ENCODE assay signal across 1 cellular context in the genomic region with DNA sequence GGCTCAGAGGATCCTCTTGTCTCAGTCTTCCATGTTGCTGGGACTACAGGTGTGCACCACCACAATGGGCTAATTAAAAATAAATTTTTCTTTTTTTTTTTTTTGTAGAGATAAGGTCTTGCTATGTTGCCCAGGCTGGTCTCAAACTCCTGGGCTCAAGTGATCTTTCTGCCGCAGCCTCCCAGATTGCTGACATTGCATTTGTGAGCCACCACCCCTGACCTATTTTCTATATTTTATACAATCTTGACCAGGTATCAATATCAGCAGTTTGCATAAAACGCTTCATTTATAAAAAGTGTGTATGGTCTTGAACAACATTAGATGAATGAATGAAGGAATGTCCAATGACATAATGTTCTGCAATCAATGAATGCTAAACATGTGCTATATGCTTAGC.
TF ChIP-seq lines count a peak whose summit lies in the region.

No MANE protein-coding gene starts in this region.

TF ChIP-seq in K562, 482 proteins besides CTCF, POLR2A, EP300 and RAD21 (continues in another document):
- TF ChIP-seq, protein P1, sequence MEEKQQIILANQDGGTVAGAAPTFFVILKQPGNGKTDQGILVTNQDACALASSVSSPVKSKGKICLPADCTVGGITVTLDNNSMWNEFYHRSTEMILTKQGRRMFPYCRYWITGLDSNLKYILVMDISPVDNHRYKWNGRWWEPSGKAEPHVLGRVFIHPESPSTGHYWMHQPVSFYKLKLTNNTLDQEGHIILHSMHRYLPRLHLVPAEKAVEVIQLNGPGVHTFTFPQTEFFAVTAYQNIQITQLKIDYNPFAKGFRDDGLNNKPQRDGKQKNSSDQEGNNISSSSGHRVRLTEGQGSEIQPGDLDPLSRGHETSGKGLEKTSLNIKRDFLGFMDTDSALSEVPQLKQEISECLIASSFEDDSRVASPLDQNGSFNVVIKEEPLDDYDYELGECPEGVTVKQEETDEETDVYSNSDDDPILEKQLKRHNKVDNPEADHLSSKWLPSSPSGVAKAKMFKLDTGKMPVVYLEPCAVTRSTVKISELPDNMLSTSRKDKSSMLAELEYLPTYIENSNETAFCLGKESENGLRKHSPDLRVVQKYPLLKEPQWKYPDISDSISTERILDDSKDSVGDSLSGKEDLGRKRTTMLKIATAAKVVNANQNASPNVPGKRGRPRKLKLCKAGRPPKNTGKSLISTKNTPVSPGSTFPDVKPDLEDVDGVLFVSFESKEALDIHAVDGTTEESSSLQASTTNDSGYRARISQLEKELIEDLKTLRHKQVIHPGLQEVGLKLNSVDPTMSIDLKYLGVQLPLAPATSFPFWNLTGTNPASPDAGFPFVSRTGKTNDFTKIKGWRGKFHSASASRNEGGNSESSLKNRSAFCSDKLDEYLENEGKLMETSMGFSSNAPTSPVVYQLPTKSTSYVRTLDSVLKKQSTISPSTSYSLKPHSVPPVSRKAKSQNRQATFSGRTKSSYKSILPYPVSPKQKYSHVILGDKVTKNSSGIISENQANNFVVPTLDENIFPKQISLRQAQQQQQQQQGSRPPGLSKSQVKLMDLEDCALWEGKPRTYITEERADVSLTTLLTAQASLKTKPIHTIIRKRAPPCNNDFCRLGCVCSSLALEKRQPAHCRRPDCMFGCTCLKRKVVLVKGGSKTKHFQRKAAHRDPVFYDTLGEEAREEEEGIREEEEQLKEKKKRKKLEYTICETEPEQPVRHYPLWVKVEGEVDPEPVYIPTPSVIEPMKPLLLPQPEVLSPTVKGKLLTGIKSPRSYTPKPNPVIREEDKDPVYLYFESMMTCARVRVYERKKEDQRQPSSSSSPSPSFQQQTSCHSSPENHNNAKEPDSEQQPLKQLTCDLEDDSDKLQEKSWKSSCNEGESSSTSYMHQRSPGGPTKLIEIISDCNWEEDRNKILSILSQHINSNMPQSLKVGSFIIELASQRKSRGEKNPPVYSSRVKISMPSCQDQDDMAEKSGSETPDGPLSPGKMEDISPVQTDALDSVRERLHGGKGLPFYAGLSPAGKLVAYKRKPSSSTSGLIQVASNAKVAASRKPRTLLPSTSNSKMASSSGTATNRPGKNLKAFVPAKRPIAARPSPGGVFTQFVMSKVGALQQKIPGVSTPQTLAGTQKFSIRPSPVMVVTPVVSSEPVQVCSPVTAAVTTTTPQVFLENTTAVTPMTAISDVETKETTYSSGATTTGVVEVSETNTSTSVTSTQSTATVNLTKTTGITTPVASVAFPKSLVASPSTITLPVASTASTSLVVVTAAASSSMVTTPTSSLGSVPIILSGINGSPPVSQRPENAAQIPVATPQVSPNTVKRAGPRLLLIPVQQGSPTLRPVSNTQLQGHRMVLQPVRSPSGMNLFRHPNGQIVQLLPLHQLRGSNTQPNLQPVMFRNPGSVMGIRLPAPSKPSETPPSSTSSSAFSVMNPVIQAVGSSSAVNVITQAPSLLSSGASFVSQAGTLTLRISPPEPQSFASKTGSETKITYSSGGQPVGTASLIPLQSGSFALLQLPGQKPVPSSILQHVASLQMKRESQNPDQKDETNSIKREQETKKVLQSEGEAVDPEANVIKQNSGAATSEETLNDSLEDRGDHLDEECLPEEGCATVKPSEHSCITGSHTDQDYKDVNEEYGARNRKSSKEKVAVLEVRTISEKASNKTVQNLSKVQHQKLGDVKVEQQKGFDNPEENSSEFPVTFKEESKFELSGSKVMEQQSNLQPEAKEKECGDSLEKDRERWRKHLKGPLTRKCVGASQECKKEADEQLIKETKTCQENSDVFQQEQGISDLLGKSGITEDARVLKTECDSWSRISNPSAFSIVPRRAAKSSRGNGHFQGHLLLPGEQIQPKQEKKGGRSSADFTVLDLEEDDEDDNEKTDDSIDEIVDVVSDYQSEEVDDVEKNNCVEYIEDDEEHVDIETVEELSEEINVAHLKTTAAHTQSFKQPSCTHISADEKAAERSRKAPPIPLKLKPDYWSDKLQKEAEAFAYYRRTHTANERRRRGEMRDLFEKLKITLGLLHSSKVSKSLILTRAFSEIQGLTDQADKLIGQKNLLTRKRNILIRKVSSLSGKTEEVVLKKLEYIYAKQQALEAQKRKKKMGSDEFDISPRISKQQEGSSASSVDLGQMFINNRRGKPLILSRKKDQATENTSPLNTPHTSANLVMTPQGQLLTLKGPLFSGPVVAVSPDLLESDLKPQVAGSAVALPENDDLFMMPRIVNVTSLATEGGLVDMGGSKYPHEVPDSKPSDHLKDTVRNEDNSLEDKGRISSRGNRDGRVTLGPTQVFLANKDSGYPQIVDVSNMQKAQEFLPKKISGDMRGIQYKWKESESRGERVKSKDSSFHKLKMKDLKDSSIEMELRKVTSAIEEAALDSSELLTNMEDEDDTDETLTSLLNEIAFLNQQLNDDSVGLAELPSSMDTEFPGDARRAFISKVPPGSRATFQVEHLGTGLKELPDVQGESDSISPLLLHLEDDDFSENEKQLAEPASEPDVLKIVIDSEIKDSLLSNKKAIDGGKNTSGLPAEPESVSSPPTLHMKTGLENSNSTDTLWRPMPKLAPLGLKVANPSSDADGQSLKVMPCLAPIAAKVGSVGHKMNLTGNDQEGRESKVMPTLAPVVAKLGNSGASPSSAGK (IDR thresholded peaks at IDR 0.05) = 0 out of 2 replicates have a peak, but pooled peaks have one; percentile 15
- TF ChIP-seq, protein P2, sequence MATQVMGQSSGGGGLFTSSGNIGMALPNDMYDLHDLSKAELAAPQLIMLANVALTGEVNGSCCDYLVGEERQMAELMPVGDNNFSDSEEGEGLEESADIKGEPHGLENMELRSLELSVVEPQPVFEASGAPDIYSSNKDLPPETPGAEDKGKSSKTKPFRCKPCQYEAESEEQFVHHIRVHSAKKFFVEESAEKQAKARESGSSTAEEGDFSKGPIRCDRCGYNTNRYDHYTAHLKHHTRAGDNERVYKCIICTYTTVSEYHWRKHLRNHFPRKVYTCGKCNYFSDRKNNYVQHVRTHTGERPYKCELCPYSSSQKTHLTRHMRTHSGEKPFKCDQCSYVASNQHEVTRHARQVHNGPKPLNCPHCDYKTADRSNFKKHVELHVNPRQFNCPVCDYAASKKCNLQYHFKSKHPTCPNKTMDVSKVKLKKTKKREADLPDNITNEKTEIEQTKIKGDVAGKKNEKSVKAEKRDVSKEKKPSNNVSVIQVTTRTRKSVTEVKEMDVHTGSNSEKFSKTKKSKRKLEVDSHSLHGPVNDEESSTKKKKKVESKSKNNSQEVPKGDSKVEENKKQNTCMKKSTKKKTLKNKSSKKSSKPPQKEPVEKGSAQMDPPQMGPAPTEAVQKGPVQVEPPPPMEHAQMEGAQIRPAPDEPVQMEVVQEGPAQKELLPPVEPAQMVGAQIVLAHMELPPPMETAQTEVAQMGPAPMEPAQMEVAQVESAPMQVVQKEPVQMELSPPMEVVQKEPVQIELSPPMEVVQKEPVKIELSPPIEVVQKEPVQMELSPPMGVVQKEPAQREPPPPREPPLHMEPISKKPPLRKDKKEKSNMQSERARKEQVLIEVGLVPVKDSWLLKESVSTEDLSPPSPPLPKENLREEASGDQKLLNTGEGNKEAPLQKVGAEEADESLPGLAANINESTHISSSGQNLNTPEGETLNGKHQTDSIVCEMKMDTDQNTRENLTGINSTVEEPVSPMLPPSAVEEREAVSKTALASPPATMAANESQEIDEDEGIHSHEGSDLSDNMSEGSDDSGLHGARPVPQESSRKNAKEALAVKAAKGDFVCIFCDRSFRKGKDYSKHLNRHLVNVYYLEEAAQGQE (CRISPR knock-in tag; IDR thresholded peaks at IDR 0.05; ENCODE audit: low read depth) = no peak
- no peak for TF ChIP-seq POLR2H (tag; IDR thresholded peaks at IDR 0.05; ENCODE audit: low read depth)
- peak; percentile 72 for TF ChIP-seq MAFK (IDR thresholded peaks at IDR 0.05; ENCODE audit: low read length)
- TF ChIP-seq, protein P3, sequence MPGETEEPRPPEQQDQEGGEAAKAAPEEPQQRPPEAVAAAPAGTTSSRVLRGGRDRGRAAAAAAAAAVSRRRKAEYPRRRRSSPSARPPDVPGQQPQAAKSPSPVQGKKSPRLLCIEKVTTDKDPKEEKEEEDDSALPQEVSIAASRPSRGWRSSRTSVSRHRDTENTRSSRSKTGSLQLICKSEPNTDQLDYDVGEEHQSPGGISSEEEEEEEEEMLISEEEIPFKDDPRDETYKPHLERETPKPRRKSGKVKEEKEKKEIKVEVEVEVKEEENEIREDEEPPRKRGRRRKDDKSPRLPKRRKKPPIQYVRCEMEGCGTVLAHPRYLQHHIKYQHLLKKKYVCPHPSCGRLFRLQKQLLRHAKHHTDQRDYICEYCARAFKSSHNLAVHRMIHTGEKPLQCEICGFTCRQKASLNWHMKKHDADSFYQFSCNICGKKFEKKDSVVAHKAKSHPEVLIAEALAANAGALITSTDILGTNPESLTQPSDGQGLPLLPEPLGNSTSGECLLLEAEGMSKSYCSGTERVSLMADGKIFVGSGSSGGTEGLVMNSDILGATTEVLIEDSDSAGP (CRISPR knock-in tag; IDR thresholded peaks at IDR 0.05) = no peak
- TF ChIP-seq C11orf30 (IDR thresholded peaks at IDR 0.05; ENCODE audit: low read depth) = peak; percentile 59; the same call in 1 of the 2 replicates
- no peak for TF ChIP-seq STAT5B (CRISPR knock-in tag; IDR thresholded peaks at IDR 0.05)
- no peak for TF ChIP-seq SMAD3 (CRISPR knock-in tag; conservative IDR thresholded peaks at IDR 0.05)
- TF ChIP-seq CSDE1 (IDR thresholded peaks at IDR 0.05) = no peak
- no peak for TF ChIP-seq MEF2A (IDR thresholded peaks at IDR 0.05; ENCODE audit: control insufficient read depth, low read depth, low read length)
- peak; percentile 73; the same call in 1 of the 2 replicates for TF ChIP-seq ZNF316 (IDR thresholded peaks at IDR 0.05)
- TF ChIP-seq ZFX (CRISPR knock-in tag; IDR thresholded peaks at IDR 0.05) = no peak
- TF ChIP-seq MAFF (IDR thresholded peaks at IDR 0.05; ENCODE audit: low read length) = peak; percentile 73
- TF ChIP-seq, protein P4, sequence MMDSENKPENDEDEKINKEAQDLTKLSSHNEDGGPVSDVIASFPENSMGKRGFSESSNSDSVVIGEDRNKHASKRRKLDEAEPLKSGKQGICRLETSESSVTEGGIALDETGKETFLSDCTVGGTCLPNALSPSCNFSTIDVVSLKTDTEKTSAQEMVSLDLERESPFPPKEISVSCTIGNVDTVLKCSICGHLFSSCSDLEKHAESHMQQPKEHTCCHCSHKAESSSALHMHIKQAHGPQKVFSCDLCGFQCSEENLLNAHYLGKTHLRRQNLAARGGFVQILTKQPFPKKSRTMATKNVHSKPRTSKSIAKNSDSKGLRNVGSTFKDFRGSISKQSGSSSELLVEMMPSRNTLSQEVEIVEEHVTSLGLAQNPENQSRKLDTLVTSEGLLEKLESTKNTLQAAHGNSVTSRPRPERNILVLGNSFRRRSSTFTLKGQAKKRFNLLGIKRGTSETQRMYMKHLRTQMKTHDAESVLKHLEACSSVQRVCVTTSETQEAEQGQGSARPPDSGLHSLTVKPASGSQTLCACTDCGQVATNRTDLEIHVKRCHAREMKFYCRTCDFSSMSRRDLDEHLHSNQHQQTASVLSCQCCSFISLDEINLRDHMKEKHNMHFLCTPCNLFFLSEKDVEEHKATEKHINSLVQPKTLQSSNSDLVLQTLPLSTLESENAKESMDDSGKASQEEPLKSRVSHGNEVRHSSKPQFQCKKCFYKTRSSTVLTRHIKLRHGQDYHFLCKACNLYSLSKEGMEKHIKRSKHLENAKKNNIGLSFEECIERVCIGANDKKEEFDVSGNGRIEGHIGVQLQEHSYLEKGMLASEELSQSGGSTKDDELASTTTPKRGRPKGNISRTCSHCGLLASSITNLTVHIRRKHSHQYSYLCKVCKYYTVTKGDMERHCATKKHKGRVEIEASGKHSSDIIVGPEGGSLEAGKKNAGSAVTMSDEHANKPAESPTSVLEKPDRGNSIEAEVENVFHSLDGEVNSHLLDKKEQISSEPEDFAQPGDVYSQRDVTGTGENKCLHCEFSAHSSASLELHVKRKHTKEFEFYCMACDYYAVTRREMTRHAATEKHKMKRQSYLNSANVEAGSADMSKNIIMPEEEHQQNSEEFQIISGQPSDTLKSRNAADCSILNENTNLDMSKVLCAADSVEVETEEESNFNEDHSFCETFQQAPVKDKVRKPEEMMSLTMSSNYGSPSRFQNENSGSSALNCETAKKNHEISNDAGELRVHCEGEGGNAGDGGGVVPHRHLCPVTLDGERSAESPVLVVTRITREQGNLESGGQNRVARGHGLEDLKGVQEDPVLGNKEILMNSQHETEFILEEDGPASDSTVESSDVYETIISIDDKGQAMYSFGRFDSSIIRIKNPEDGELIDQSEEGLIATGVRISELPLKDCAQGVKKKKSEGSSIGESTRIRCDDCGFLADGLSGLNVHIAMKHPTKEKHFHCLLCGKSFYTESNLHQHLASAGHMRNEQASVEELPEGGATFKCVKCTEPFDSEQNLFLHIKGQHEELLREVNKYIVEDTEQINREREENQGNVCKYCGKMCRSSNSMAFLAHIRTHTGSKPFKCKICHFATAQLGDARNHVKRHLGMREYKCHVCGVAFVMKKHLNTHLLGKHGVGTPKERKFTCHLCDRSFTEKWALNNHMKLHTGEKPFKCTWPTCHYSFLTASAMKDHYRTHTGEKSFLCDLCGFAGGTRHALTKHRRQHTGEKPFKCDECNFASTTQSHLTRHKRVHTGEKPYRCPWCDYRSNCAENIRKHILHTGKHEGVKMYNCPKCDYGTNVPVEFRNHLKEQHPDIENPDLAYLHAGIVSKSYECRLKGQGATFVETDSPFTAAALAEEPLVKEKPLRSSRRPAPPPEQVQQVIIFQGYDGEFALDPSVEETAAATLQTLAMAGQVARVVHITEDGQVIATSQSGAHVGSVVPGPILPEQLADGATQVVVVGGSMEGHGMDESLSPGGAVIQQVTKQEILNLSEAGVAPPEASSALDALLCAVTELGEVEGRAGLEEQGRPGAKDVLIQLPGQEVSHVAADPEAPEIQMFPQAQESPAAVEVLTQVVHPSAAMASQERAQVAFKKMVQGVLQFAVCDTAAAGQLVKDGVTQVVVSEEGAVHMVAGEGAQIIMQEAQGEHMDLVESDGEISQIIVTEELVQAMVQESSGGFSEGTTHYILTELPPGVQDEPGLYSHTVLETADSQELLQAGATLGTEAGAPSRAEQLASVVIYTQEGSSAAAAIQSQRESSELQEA (IDR thresholded peaks at IDR 0.05; ENCODE audit: low read depth) = no peak
- no peak for TF ChIP-seq ZNF764 (CRISPR knock-in tag; IDR thresholded peaks at IDR 0.05; ENCODE audit: low read depth)
- no peak for TF ChIP-seq NEUROD1 (IDR thresholded peaks at IDR 0.05; ENCODE audit: borderline replicate concordance, low read depth, low read length, partially characterized antibody)
- TF ChIP-seq, protein P5, sequence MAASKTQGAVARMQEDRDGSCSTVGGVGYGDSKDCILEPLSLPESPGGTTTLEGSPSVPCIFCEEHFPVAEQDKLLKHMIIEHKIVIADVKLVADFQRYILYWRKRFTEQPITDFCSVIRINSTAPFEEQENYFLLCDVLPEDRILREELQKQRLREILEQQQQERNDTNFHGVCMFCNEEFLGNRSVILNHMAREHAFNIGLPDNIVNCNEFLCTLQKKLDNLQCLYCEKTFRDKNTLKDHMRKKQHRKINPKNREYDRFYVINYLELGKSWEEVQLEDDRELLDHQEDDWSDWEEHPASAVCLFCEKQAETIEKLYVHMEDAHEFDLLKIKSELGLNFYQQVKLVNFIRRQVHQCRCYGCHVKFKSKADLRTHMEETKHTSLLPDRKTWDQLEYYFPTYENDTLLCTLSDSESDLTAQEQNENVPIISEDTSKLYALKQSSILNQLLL (CRISPR knock-in tag; IDR thresholded peaks at IDR 0.05; ENCODE audit: borderline replicate concordance) = no peak
- no peak for TF ChIP-seq TAL1 (IDR thresholded peaks at IDR 0.05)
- TF ChIP-seq CCAR2 (IDR thresholded peaks at IDR 0.05; ENCODE audit: low read depth, low read length) = no peak
- TF ChIP-seq ZFP1 (CRISPR knock-in tag; IDR thresholded peaks at IDR 0.05) = no peak
- TF ChIP-seq RBM15 (IDR thresholded peaks at IDR 0.05; ENCODE audit: insufficient read depth, low read length) = no peak
